Comparison of ENCODE assay signal across 11 cellular contexts in the genomic region with DNA sequence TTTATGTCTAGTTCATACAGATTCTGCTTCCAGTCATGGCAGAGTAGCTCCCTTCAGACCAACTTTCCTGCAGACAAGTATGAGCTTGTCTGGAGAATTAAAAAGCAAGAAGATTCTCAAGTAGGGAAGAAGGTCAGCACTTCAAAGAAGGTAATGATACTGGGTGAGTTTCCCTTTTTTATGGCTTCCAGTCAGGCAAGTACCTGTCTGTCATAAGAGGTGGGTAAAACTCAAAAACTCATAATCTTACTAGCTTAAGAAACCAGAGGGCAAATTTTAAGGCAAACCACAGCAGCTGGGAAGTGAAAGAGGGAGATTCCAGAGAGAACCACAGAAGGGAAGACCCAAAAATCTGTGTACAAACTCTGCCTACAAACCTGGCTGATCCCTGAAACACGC. TPM values are rescaled to one million over a fixed set of nuclear protein-coding genes. Genes with fewer than 3 reads are reported as not detected.
DNase-seq lines count a peak whose midpoint lies in the region; ATAC-seq and TF ChIP-seq lines count a peak whose summit lies in the region.
"Had no signal": no experiment of that assay in that cellular context is flagged by ENCODE, and none has a peak within 500 bp of the region (broad histone marks: within the 10 kb centered on the region; RNA-seq: fewer than 3 reads in every experiment).

No MANE protein-coding gene starts in this region.

- peaks cover 24% of the 10 kb centered on the region for H4K20me1 ChIP-seq in osteoblast (ENCODE audit: insufficient read depth, low read length)

- H3K4me2 ChIP-seq in osteoblast (ENCODE audit: insufficient read depth, low read length): no peak overlapping the region

- H3K4me3 ChIP-seq in osteoblast (ENCODE audit: insufficient read depth, low read length): no peak overlapping the region
- H3K4me3 ChIP-seq: upper lobe of right lung had no signal

- H3K27me3 Mint-ChIP-seq in activated CD4-positive, alpha-beta T cell treated with anti-CD3 and anti-CD28 coated beads, Interleukin-2, amount 10 ng/mL, durations not matched to agents 7 days and 5 days: no peaks in the 10 kb centered on the region
- no peaks in the 10 kb centered on the region for H3K27me3 Mint-ChIP-seq in activated CD4-positive, alpha-beta memory T cell treated with anti-CD3 and anti-CD28 coated beads, Interleukin-2, amount 10 ng/mL, durations not matched to agents 7 days and 5 days

- no peak overlapping the region for H3K27ac Mint-ChIP-seq in activated CD4-positive, alpha-beta T cell treated with anti-CD3 and anti-CD28 coated beads, Interleukin-2, amount 10 ng/mL, durations not matched to agents 7 days and 5 days
- peak overlapping the region; percentile 65 for H3K27ac Mint-ChIP-seq in activated CD4-positive, alpha-beta memory T cell treated with anti-CD3 and anti-CD28 coated beads, Interleukin-2, amount 10 ng/mL, durations not matched to agents 7 days and 5 days

- H3K4me3 Mint-ChIP-seq in activated CD4-positive, alpha-beta T cell treated with anti-CD3 and anti-CD28 coated beads, Interleukin-2, amount 10 ng/mL, durations not matched to agents 7 days and 5 days: no peak overlapping the region
- H3K4me3 Mint-ChIP-seq in activated CD4-positive, alpha-beta memory T cell treated with anti-CD3 and anti-CD28 coated beads, Interleukin-2, amount 10 ng/mL, durations not matched to agents 7 days and 5 days: no peak overlapping the region

- peaks cover 3% of the 10 kb centered on the region for H3K36me3 Mint-ChIP-seq in activated CD4-positive, alpha-beta T cell treated with anti-CD3 and anti-CD28 coated beads, Interleukin-2, amount 10 ng/mL, durations not matched to agents 7 days and 5 days (ENCODE audit: low read depth)
- H3K36me3 Mint-ChIP-seq in activated CD4-positive, alpha-beta memory T cell treated with anti-CD3 and anti-CD28 coated beads, Interleukin-2, amount 10 ng/mL, durations not matched to agents 7 days and 5 days (ENCODE audit: low read depth): no peaks in the 10 kb centered on the region

- peak overlapping the region; percentile 44 for H3K27ac ChIP-seq in osteoblast (ENCODE audit: low read depth, low read length)
- H3K27ac ChIP-seq: upper lobe of right lung had no signal

- H3K9me3 Mint-ChIP-seq in activated CD4-positive, alpha-beta T cell treated with anti-CD3 and anti-CD28 coated beads, Interleukin-2, amount 10 ng/mL, durations not matched to agents 7 days and 5 days: no peaks in the 10 kb centered on the region
- H3K9me3 Mint-ChIP-seq in activated CD4-positive, alpha-beta memory T cell treated with anti-CD3 and anti-CD28 coated beads, Interleukin-2, amount 10 ng/mL, durations not matched to agents 7 days and 5 days: no peaks in the 10 kb centered on the region

- peaks cover 96% of the 10 kb centered on the region for H3K79me2 ChIP-seq in osteoblast (ENCODE audit: insufficient read depth, low read length)

- peaks cover 42% of the 10 kb centered on the region for H3K4me1 ChIP-seq in osteoblast (ENCODE audit: insufficient read depth, low read length)

- peak; percentile 12 for DNase-seq in activated CD4-positive, alpha-beta T cell treated with anti-CD3 and anti-CD28 coated beads for 48 hours
- no peak for DNase-seq in activated CD4-positive, alpha-beta T cell treated with anti-CD3 and anti-CD28 coated beads, Interleukin-2, amount 10 ng/mL, durations not matched to agents 7 days and 5 days
- DNase-seq in activated CD4-positive, alpha-beta memory T cell treated with anti-CD3 and anti-CD28 coated beads, Interleukin-2, amount 10 ng/mL, durations not matched to agents 7 days and 5 days: no peak
- no peak for DNase-seq in osteoblast (ENCODE audit: insufficient read length, low spot score, missing footprints)
- DNase-seq in DMS 273 treated with DMSO at 0.1 percent for 48 hours (lab: John Stamatoyannopoulos, UW): no peak
- no peak for DNase-seq in nucleus accumbens (lab: John Stamatoyannopoulos, UW)
- no peak for DNase-seq in C1 segment of cervical spinal cord (lab: John Stamatoyannopoulos, UW)
- DNase-seq: activated CD4-positive, CD25-positive, alpha-beta regulatory T cell; NCI-H1092 treated with DMSO at 0.1 percent for 48 hours; upper lobe of right lung had no signal

- no peaks in the 10 kb centered on the region for H3K27me3 ChIP-seq in osteoblast (ENCODE audit: insufficient read depth, low read length)
- H3K27me3 ChIP-seq: upper lobe of right lung had no signal

- peak; percentile 46 for ATAC-seq in HG02678 (IDR thresholded peaks at IDR 0.05; ENCODE audit: unreplicated experiment)
- ATAC-seq: upper lobe of right lung had no signal

- no peaks in the 10 kb centered on the region for H3K9me3 ChIP-seq in osteoblast (ENCODE audit: low read depth, low read length)
- H3K9me3 ChIP-seq: upper lobe of right lung had no signal

- POLR2A ChIA-PET in activated CD4-positive, alpha-beta T cell treated with anti-CD3 and anti-CD28 coated beads, Interleukin-2, amount 10 ng/mL, durations not matched to agents 7 days and 5 days (lab: Charles Lee): no interaction called here
- POLR2A ChIA-PET in activated CD4-positive, alpha-beta memory T cell treated with anti-CD3 and anti-CD28 coated beads, Interleukin-2, amount 10 ng/mL, durations not matched to agents 7 days and 5 days (lab: Charles Lee): no interaction called here

- no peak for TF ChIP-seq CTCF in osteoblast (IDR thresholded peaks at IDR 0.05; ENCODE audit: extremely low read depth, low read depth, low read length)

- H3K4me1 Mint-ChIP-seq in activated CD4-positive, alpha-beta T cell treated with anti-CD3 and anti-CD28 coated beads, Interleukin-2, amount 10 ng/mL, durations not matched to agents 7 days and 5 days: peaks cover 64% of the 10 kb centered on the region
- H3K4me1 Mint-ChIP-seq in activated CD4-positive, alpha-beta memory T cell treated with anti-CD3 and anti-CD28 coated beads, Interleukin-2, amount 10 ng/mL, durations not matched to agents 7 days and 5 days: peaks cover 49% of the 10 kb centered on the region

- CTCF ChIA-PET in activated CD4-positive, alpha-beta T cell treated with anti-CD3 and anti-CD28 coated beads, Interleukin-2, amount 10 ng/mL, durations not matched to agents 7 days and 5 days (lab: Charles Lee): interaction anchor here (0.5 to 1.2 kb wide), 2 partner anchors 39 to 193 kb away, joined by 3 read pairs; no protein-coding TSS in a partner anchor
- CTCF ChIA-PET in activated CD4-positive, alpha-beta memory T cell treated with anti-CD3 and anti-CD28 coated beads, Interleukin-2, amount 10 ng/mL, durations not matched to agents 7 days and 5 days (lab: Charles Lee): no interaction called here

- H2AFZ ChIP-seq in osteoblast (ENCODE audit: low read length): no peak overlapping the region

- no peaks in the 10 kb centered on the region for H3K36me3 ChIP-seq in osteoblast (ENCODE audit: insufficient read depth, low read length)

RNA-seq across cellular contexts. Expression of a gene that starts 54.2 kb away (rescaled TPM):
- 10 to 100 TPM; 70.2 to 93.5 TPM for total RNA-seq in activated CD4-positive, alpha-beta T cell treated with anti-CD3 and anti-CD28 coated beads, Interleukin-2, amount 10 ng/mL, durations not matched to agents 7 days and 5 days
- total RNA-seq in activated CD4-positive, alpha-beta memory T cell treated with anti-CD3 and anti-CD28 coated beads, Interleukin-2, amount 10 ng/mL, durations not matched to agents 7 days and 5 days: 10 to 100 TPM; 11.6 to 13.7 TPM
- total RNA-seq in osteoblast: 176 and 183 TPM in 2 replicates

Comparison
In these comparisons a context has a peak if more than half of its experiments do, and no peak if none do; other contexts are left out.
1. RNA of a gene that starts 54.2 kb away (total RNA-seq): 176 to 183 TPM in osteoblast and 70.2 to 93.5 TPM in activated CD4-positive, alpha-beta T cell treated with anti-CD3 and anti-CD28 coated beads, Interleukin-2, amount 10 ng/mL, durations not matched to agents 7 days and 5 days; 11.6 to 13.7 TPM in activated CD4-positive, alpha-beta memory T cell treated with anti-CD3 and anti-CD28 coated beads, Interleukin-2, amount 10 ng/mL, durations not matched to agents 7 days and 5 days; every median in the first group is over 4 times any median in the second.